Comparison of ENCODE assay signal across 8 cellular contexts in genomic region chr10:3668276-3668960, GRCh38.
A peak's percentile ranks its signal among the peaks of the same experiment; 100 is the strongest.
DNase-seq lines count a peak whose midpoint lies in the region; ATAC-seq and TF ChIP-seq lines count a peak whose summit lies in the region.

No MANE protein-coding gene starts in this region.

- H3K4me1 ChIP-seq in ACC112 (ENCODE audit: control insufficient read depth, insufficient read depth, low read length, unreplicated experiment) (peaks cover 8% of the 10 kb centered on the region), spleen (peaks cover 0 to 54% (median 23%) of the 10 kb centered on the region in 6 donors)

- no peaks in the 10 kb centered on the region for H3K9me3 Mint-ChIP-seq in activated T-helper 1 cell treated with anti-CD3 and anti-CD28 coated beads, Interleukin-12 subunit alpha, Interleukin-12 subunit beta, Interleukin-2, Interleukin-4 antibody, amounts not matched to agents 30 ng/mL and 10 ng/mL and 1 ng/mL, durations not matched to agents 14 hours and 24 hours and 36 hours

- DNase-seq in KBM-7, result peak; percentile 63
- peak; percentile 55 for DNase-seq in activated T-helper 1 cell treated with anti-CD3 and anti-CD28 coated beads, Interleukin-12 subunit alpha, Interleukin-12 subunit beta, Interleukin-2, Interleukin-4 antibody, amounts not matched to agents 30 ng/mL and 10 ng/mL and 1 ng/mL, durations not matched to agents 14 hours and 24 hours and 36 hours (ENCODE audit: low spot score)
- DNase-seq in left cardiac atrium, result peak; percentile 48
- DNase-seq in spleen, result peak; percentile 90
- no peak for DNase-seq in NK-92 treated with Interleukin-12 subunit alpha and Interleukin-12 subunit beta, amount 100 ng/mL, for 24 hours (lab: John Stamatoyannopoulos, UW)
- no peak for DNase-seq in caudate nucleus (lab: John Stamatoyannopoulos, UW)

- no peaks in the 10 kb centered on the region for H3K36me3 ChIP-seq in ACC112 (ENCODE audit: insufficient read depth, low read length)
- no peaks in the 10 kb centered on the region for H3K36me3 ChIP-seq in spleen

- in situ Hi-C loops in KBM-7 (cut with MboI; ENCODE audit: low pct_unique_long_range_greater_than_20kb, low sequenced_read_pairs), result no loop called here

- H2AFZ ChIP-seq in ACC112 (ENCODE audit: low read length, unreplicated experiment), result peak overlapping the region; percentile 59

- intact Hi-C loops in activated T-helper 1 cell treated with anti-CD3 and anti-CD28 coated beads, Interleukin-12 subunit alpha, Interleukin-12 subunit beta, Interleukin-2, Interleukin-4 antibody, amounts not matched to agents 30 ng/mL and 10 ng/mL and 1 ng/mL, durations not matched to agents 14 hours and 24 hours and 36 hours (cut with micrococcal nuclease), result loop anchor here (1.0 to 5.0 kb wide), 6 partner anchors 16 to 984 kb away; no protein-coding TSS in a partner anchor
- intact Hi-C loops in left cardiac atrium (cut with DNase I) (no loop called here), spleen (cut with DNase I; ENCODE audit: low total_unique reads) (no loop called here)

- H3K9me3 ChIP-seq in spleen, result no peaks in the 10 kb centered on the region

- H3K27me3 ChIP-seq in ACC112 (ENCODE audit: insufficient read depth, low read length) (no peaks in the 10 kb centered on the region), spleen (replicated peaks in 1 of 7) (no peaks in the 10 kb centered on the region)

- H3K4me1 Mint-ChIP-seq in activated T-helper 1 cell treated with anti-CD3 and anti-CD28 coated beads, Interleukin-12 subunit alpha, Interleukin-12 subunit beta, Interleukin-2, Interleukin-4 antibody, amounts not matched to agents 30 ng/mL and 10 ng/mL and 1 ng/mL, durations not matched to agents 14 hours and 24 hours and 36 hours (ENCODE audit: low read depth), result peaks cover 44% of the 10 kb centered on the region

- H3K27me3 Mint-ChIP-seq in activated T-helper 1 cell treated with anti-CD3 and anti-CD28 coated beads, Interleukin-12 subunit alpha, Interleukin-12 subunit beta, Interleukin-2, Interleukin-4 antibody, amounts not matched to agents 30 ng/mL and 10 ng/mL and 1 ng/mL, durations not matched to agents 14 hours and 24 hours and 36 hours (ENCODE audit: insufficient read depth), result peaks cover 3% of the 10 kb centered on the region

- peaks cover 1% of the 10 kb centered on the region for H3K36me3 Mint-ChIP-seq in activated T-helper 1 cell treated with anti-CD3 and anti-CD28 coated beads, Interleukin-12 subunit alpha, Interleukin-12 subunit beta, Interleukin-2, Interleukin-4 antibody, amounts not matched to agents 30 ng/mL and 10 ng/mL and 1 ng/mL, durations not matched to agents 14 hours and 24 hours and 36 hours (ENCODE audit: low read depth)

- no peak for TF ChIP-seq CTCF in spleen (IDR thresholded peaks at IDR 0.05 in 8 of 11, conservative IDR thresholded peaks at IDR 0.05 in 3 of 11)

- H3K4me3 ChIP-seq in ACC112 (ENCODE audit: low read depth, low read length) (peak overlapping the region; percentile 36; the same call in 1 of the 2 replicates), spleen (peak overlapping the region in 3 of 8 donors; percentile 9 to 58 (median 10))

- H3K4me3 Mint-ChIP-seq in activated T-helper 1 cell treated with anti-CD3 and anti-CD28 coated beads, Interleukin-12 subunit alpha, Interleukin-12 subunit beta, Interleukin-2, Interleukin-4 antibody, amounts not matched to agents 30 ng/mL and 10 ng/mL and 1 ng/mL, durations not matched to agents 14 hours and 24 hours and 36 hours, result peak overlapping the region; percentile 82

- peak overlapping the region; percentile 10; the same call in 1 of the 2 replicates for H3K27ac ChIP-seq in ACC112 (ENCODE audit: low read depth, low read length)
- H3K27ac ChIP-seq in spleen, result peak overlapping the region; percentile 49 to 92 (median 88)
- H3K27ac ChIP-seq in caudate nucleus (ENCODE audit: low read depth, low read length), result no peak overlapping the region

- H3K79me2 ChIP-seq in ACC112 (ENCODE audit: control insufficient read depth, insufficient read depth, low read length, unreplicated experiment), result no peaks in the 10 kb centered on the region

- 24 to 47% (median 32%) methylated on average over 21 of the region's 21 CpGs for WGBS in spleen, 5 donors

- peak overlapping the region; percentile 89 for H3K27ac Mint-ChIP-seq in activated T-helper 1 cell treated with anti-CD3 and anti-CD28 coated beads, Interleukin-12 subunit alpha, Interleukin-12 subunit beta, Interleukin-2, Interleukin-4 antibody, amounts not matched to agents 30 ng/mL and 10 ng/mL and 1 ng/mL, durations not matched to agents 14 hours and 24 hours and 36 hours

- ATAC-seq in left cardiac atrium (peak; percentile 53 to 82), GM18907 (IDR thresholded peaks at IDR 0.05; ENCODE audit: unreplicated experiment) (no peak)

- TF ChIP-seq POLR2A in spleen (IDR thresholded peaks at IDR 0.05), result no peak

Comparison
In these comparisons a context has a peak if more than half of its experiments do, and no peak if none do; other contexts are left out.
1. DNase-seq: peak in KBM-7 (single experiment), activated T-helper 1 cell treated with anti-CD3 and anti-CD28 coated beads, Interleukin-12 subunit alpha, Interleukin-12 subunit beta, Interleukin-2, Interleukin-4 antibody, amounts not matched to agents 30 ng/mL and 10 ng/mL and 1 ng/mL, durations not matched to agents 14 hours and 24 hours and 36 hours (single experiment), left cardiac atrium (single experiment) and spleen (single experiment); none in NK-92 treated with Interleukin-12 subunit alpha and Interleukin-12 subunit beta, amount 100 ng/mL, for 24 hours (single experiment) and caudate nucleus (0 of 61).